ENCODE assay signal across 12 cellular contexts in the genomic region with DNA sequence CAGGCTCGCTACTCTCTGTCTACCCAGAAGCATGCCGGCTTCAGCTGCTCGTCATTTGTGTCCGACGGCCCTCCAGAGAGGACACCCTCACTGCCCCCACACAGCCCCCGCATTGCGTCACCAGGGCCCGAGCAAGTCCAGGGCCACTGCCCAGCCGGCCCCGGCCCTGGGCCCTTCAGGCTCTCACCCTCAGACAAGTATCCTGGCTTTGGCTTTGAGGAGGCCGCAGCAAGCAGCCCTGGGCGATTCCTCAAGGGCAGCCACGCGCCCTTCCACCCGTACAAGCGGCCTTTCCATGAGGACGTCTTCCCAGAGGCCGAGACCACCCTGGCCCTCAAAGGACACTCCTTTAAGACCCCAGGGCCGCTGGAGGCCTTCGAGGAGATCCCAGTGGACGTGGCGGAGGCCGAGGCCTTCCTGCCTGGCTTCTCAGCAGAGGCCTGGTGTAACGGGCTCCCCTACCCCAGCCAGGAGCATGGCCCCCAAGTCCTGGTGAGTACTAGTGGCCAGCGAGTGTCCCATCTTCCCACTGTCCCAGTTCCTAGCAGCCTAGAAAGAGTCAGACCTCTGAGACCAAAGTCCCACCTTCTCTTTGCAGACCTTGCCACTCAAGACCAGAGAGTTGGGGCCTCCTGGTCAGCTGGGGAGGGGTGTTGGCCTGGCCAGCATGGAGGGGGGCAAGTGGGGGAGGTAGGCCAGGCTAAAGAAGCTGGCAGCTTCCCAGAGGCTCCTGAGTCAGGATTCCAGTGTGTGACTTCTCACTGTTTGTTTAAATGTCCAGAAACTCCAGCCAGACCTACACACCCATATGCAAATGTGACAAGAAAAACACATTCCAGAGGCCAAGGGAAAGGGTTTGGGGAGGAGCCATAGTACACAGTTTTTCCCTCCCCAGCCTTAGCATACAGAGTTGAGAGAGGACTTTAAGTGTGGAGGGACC. TPM values are rescaled to one million over a fixed set of nuclear protein-coding genes. Genes with fewer than 3 reads are reported as not detected.
A peak's percentile ranks its signal among the peaks of the same experiment; 100 is the strongest.
DNase-seq lines count a peak whose midpoint lies in the region; ATAC-seq, FAIRE-seq and TF ChIP-seq lines count a peak whose summit lies in the region.
"Had no signal": no experiment of that assay in that cellular context is flagged by ENCODE, and none has a peak within 500 bp of the region (broad histone marks: within the 10 kb centered on the region; RNA-seq: fewer than 3 reads in every experiment).

No MANE protein-coding gene starts in this region.

- no peak for TF ChIP-seq EP300 in stomach (IDR thresholded peaks at IDR 0.05)

- peak; percentile 32 for FAIRE-seq in keratinocyte (lab: Jason Lieb, UNC)

- DNase-seq in H4 (ENCODE audit: low spot score) (peak; percentile 62), amniotic epithelial cell (ENCODE audit: low read depth) (peak; percentile 66), keratinocyte (ENCODE audit: low read depth, low spot score) (no peak), stomach (peak; percentile 89), gastrocnemius medialis (no peak), left cardiac atrium (no peak), CD1c-positive myeloid dendritic cell (ENCODE audit: extremely low spot score) (no peak)
- DNase-seq in activated T-cell treated with anti-CD3 and anti-CD28 coated beads, Interleukin-2, amount 50 U/mL, for 48 hours: no peak
- DNase-seq: stimulated activated CD4-positive, alpha-beta T cell treated with anti-CD3 and anti-CD28 coated beads, Interleukin-2, amount 100 ng/mL, for 48 hours had no signal

- ATAC-seq in gastrocnemius medialis (no peak), left cardiac atrium (no peak)

- no peak overlapping the region for H2AFZ ChIP-seq in keratinocyte (ENCODE audit: control insufficient read depth, low read length)

- no peak for TF ChIP-seq CTCF in keratinocyte (optimal IDR thresholded peaks at IDR 0.05 in 1 of 3, IDR thresholded peaks at IDR 0.05 in 1 of 3, conservative IDR thresholded peaks at IDR 0.05 in 1 of 3; ENCODE audit: extremely low read depth in 1 of 3, insufficient read depth in 2 of 3, low read length in 3 of 3)
- no peak for TF ChIP-seq CTCF in stomach (IDR thresholded peaks at IDR 0.05)
- no peak for TF ChIP-seq CTCF in gastrocnemius medialis (IDR thresholded peaks at IDR 0.05 in 4 of 5, conservative IDR thresholded peaks at IDR 0.05 in 1 of 5)

- no peak overlapping the region for H3K9ac ChIP-seq in keratinocyte (ENCODE audit: control insufficient read depth, extremely low read depth, insufficient read depth, low read length)

- H4K20me1 ChIP-seq in keratinocyte (ENCODE audit: control insufficient read depth, extremely low read depth, insufficient read depth, low read length): peaks cover 5% of the 10 kb centered on the region

- intact Hi-C loops in stomach (cut with DNase I; ENCODE audit: low total_unique reads) (no loop called here), gastrocnemius medialis (cut with DNase I; ENCODE audit: low total_unique reads) (no loop called here), left cardiac atrium (cut with DNase I) (no loop called here)

- H3K36me3 ChIP-seq in keratinocyte (ENCODE audit: control insufficient read depth in 2 of 2, extremely low read depth in 1 of 2, insufficient read depth in 2 of 2, low read length in 2 of 2) (no peaks in the 10 kb centered on the region), stomach (no peaks in the 10 kb centered on the region), gastrocnemius medialis (no peaks in the 10 kb centered on the region)

- H3K27ac ChIP-seq in keratinocyte (ENCODE audit: control insufficient read depth, insufficient read depth, low read length) (no peak overlapping the region), stomach (peak overlapping the region; percentile 25 to 73 (median 67)), gastrocnemius medialis (no peak overlapping the region)
- H3K27ac ChIP-seq: SK-N-MC had no signal

- in situ Hi-C loops in gastrocnemius medialis (cut with MboI; ENCODE audit: low sequenced_read_pairs in 4 of 4): loop anchor here in 1 of 4 donors (25.0 kb wide), 1 partner anchor 112 kb away; a partner anchor contains a TSS

- dilution Hi-C loops in keratinocyte (cut with MboI; ENCODE audit: extremely low pct_ligation_motif_present, low sequenced_read_pairs): no loop called here

- H3K9me3 ChIP-seq in keratinocyte (ENCODE audit: control insufficient read depth, low read depth, low read length): no peaks in the 10 kb centered on the region
- no peaks in the 10 kb centered on the region for H3K9me3 ChIP-seq in stomach
- no peaks in the 10 kb centered on the region for H3K9me3 ChIP-seq in gastrocnemius medialis

- H3K27me3 ChIP-seq in keratinocyte (ENCODE audit: control insufficient read depth, extremely low read depth, insufficient read depth, low read length) (no peaks in the 10 kb centered on the region), stomach (no peaks in the 10 kb centered on the region), gastrocnemius medialis (no peaks in the 10 kb centered on the region)

- no peaks in the 10 kb centered on the region for H3K9me1 ChIP-seq in keratinocyte (ENCODE audit: control insufficient read depth, extremely low read depth, insufficient read depth, low read length)

- H3K4me3 ChIP-seq in keratinocyte (ENCODE audit: control insufficient read depth in 2 of 3, extremely low read depth in 1 of 3, insufficient read depth in 2 of 3, low read depth in 1 of 3, low read length in 3 of 3) (no peak overlapping the region), stomach (no peak overlapping the region), gastrocnemius medialis (no peak overlapping the region)
- H3K4me3 ChIP-seq: SK-N-MC had no signal

- H3K4me1 ChIP-seq in keratinocyte (ENCODE audit: control insufficient read depth, extremely low read depth, insufficient read depth, low read length) (peaks cover 17% of the 10 kb centered on the region), stomach (peaks cover 6 to 41% (median 34%) of the 10 kb centered on the region in 4 donors), gastrocnemius medialis (no peaks in the 10 kb centered on the region)

- TF ChIP-seq POLR2A in stomach (IDR thresholded peaks at IDR 0.05) (no peak), gastrocnemius medialis (IDR thresholded peaks at IDR 0.05) (no peak)

- H3K4me2 ChIP-seq in keratinocyte (ENCODE audit: control insufficient read depth, extremely low read depth, insufficient read depth, low read depth, low read length): no peak overlapping the region

- 76 to 91% (median 86%) methylated on average over 7 to 25 of the region's 25 CpGs for WGBS in stomach, 5 donors

- no peaks in the 10 kb centered on the region for H3K79me2 ChIP-seq in keratinocyte (ENCODE audit: control insufficient read depth, insufficient read depth, low read length)

RNA-seq across cellular contexts. Expression of a gene that starts 18.6 kb away (rescaled TPM):
- total RNA-seq in H4 (2014; rRNA removed; shearing (Covaris generic)): not detected in 2 replicates
- polyA plus RNA-seq in keratinocyte (0.01 to 0.66 TPM (median 0.29 TPM) in 3 replicates), stomach (1 to 10 TPM in 1 of 3 donors, not detected in 2; 2.4 TPM)
- polyA plus RNA-seq in keratinocyte (2011; ENCODE audit: low read depth): 1.4 TPM
- polyA plus RNA-seq in keratinocyte (2011; cell fraction: cytosol; rRNA removed): 0.12 and 0.32 TPM in 2 replicates
- polyA plus RNA-seq in keratinocyte (2011; cell fraction: nucleus; rRNA removed): 0.83 and 1.0 TPM in 2 replicates
- polyA plus RNA-seq in keratinocyte (2012; ENCODE audit: low replicate concordance): 0.24 and 7.2 TPM in 2 replicates
- polyA minus RNA-seq in keratinocyte: 0.32 to 0.76 TPM (median 0.46 TPM) in 3 replicates
- not detected for polyA minus RNA-seq in keratinocyte (2011; cell fraction: cytosol; rRNA and poly(A)+ RNA removed)
- 0.16 and 1.5 TPM in 2 replicates for polyA minus RNA-seq in keratinocyte (2011; cell fraction: nucleus; rRNA and poly(A)+ RNA removed)
- total RNA-seq in stomach (1 to 10 TPM in 1 of 5 donors, under 1 TPM in 1, not detected in 3; 0.43 to 9.3 TPM), gastrocnemius medialis (not detected), left cardiac atrium (not detected)
- total RNA-seq: dermis microvascular lymphatic vessel endothelial cell, lung microvascular endothelial cell had no signal

RNA-seq across cellular contexts. Expression of a gene that starts 27.7 kb away (rescaled TPM):
- total RNA-seq in H4 (2014; rRNA removed; shearing (Covaris generic)): 39.0 and 39.7 TPM in 2 replicates
- polyA plus RNA-seq in keratinocyte (34.1 to 93.3 TPM (median 60.0 TPM) in 3 replicates), stomach (10 to 100 TPM; 16.5 to 27.1 (median 19.9) TPM)
- 6.9 TPM for polyA plus RNA-seq in keratinocyte (2011; ENCODE audit: low read depth)
- 28.1 and 39.3 TPM in 2 replicates for polyA plus RNA-seq in keratinocyte (2011; cell fraction: cytosol; rRNA removed)
- 52.9 and 56.6 TPM in 2 replicates for polyA plus RNA-seq in keratinocyte (2011; cell fraction: nucleus; rRNA removed)
- 18.6 and 27.2 TPM in 2 replicates for polyA plus RNA-seq in keratinocyte (2012; ENCODE audit: low replicate concordance)
- 22.1 to 44.2 TPM (median 33.4 TPM) in 3 replicates for polyA minus RNA-seq in keratinocyte
- polyA minus RNA-seq in keratinocyte (2011; cell fraction: cytosol; rRNA and poly(A)+ RNA removed): 39.5 TPM
- 21.7 and 22.3 TPM in 2 replicates for polyA minus RNA-seq in keratinocyte (2011; cell fraction: nucleus; rRNA and poly(A)+ RNA removed)
- total RNA-seq in stomach (10 to 100 TPM; 13.6 to 30.9 (median 17.0) TPM), gastrocnemius medialis (10 to 100 TPM in 1 of 4 donors, 1 to 10 TPM in 3; 3.1 to 10.2 (median 6.3) TPM), left cardiac atrium (10 to 100 TPM; 13.6 to 23.6 TPM)

RNA-seq across cellular contexts. Expression of a gene that starts 46.6 kb away (rescaled TPM):
- 74.4 and 90.7 TPM in 2 replicates for total RNA-seq in H4 (2014; rRNA removed; shearing (Covaris generic))
- 21.8 to 52.1 TPM (median 33.6 TPM) in 3 replicates for polyA plus RNA-seq in keratinocyte
- 22.8 TPM for polyA plus RNA-seq in keratinocyte (2011; ENCODE audit: low read depth)
- 26.0 and 28.2 TPM in 2 replicates for polyA plus RNA-seq in keratinocyte (2011; cell fraction: cytosol; rRNA removed)
- 47.6 and 49.6 TPM in 2 replicates for polyA plus RNA-seq in keratinocyte (2011; cell fraction: nucleus; rRNA removed)
- polyA plus RNA-seq in keratinocyte (2012; ENCODE audit: low replicate concordance): 27.7 and 45.6 TPM in 2 replicates
- 21.9 to 89.4 TPM (median 29.1 TPM) in 3 replicates for polyA minus RNA-seq in keratinocyte
- polyA minus RNA-seq in keratinocyte (2011; cell fraction: cytosol; rRNA and poly(A)+ RNA removed): 20.3 TPM
- polyA minus RNA-seq in keratinocyte (2011; cell fraction: nucleus; rRNA and poly(A)+ RNA removed): 19.9 and 48.1 TPM in 2 replicates
- 100 to 1,000 TPM in 1 of 5 donors, 10 to 100 TPM in 4; 14.7 to 105 (median 33.3) TPM for total RNA-seq in stomach
- polyA plus RNA-seq in stomach: 10 to 100 TPM; 19.2 to 25.7 (median 19.8) TPM
- total RNA-seq in gastrocnemius medialis: 10 to 100 TPM; 25.0 to 63.0 (median 50.0) TPM
- total RNA-seq in left cardiac atrium: 10 to 100 TPM; 39.9 to 41.4 TPM

RNA-seq across cellular contexts. Expression of a gene that starts 51.3 kb away (rescaled TPM):
- not detected in 2 replicates for total RNA-seq in H4 (2014; rRNA removed; shearing (Covaris generic))
- polyA plus RNA-seq in keratinocyte (not detected in 3 replicates), stomach (under 1 TPM in 1 of 3 donors, not detected in 2; 0.15 TPM)
- not detected for polyA plus RNA-seq in keratinocyte (2011; ENCODE audit: low read depth)
- not detected in 2 replicates for polyA plus RNA-seq in keratinocyte (2011; cell fraction: cytosol; rRNA removed)
- polyA plus RNA-seq in keratinocyte (2011; cell fraction: nucleus; rRNA removed): not detected in 2 replicates
- polyA plus RNA-seq in keratinocyte (2012; ENCODE audit: low replicate concordance): not detected in 2 replicates
- polyA minus RNA-seq in keratinocyte: not detected in 3 replicates
- polyA minus RNA-seq in keratinocyte (2011; cell fraction: cytosol; rRNA and poly(A)+ RNA removed): not detected
- polyA minus RNA-seq in keratinocyte (2011; cell fraction: nucleus; rRNA and poly(A)+ RNA removed): not detected in 2 replicates
- total RNA-seq in stomach (1 to 10 TPM in 1 of 5 donors, not detected in 4; 3.2 TPM), gastrocnemius medialis (under 1 TPM in 1 of 4 donors, not detected in 3; 0.34 TPM), left cardiac atrium (not detected)
- total RNA-seq: dermis microvascular lymphatic vessel endothelial cell, lung microvascular endothelial cell had no signal

RNA-seq across cellular contexts. Expression of a gene that starts 51.9 kb away (rescaled TPM):
- total RNA-seq in H4 (2014; rRNA removed; shearing (Covaris generic)): 6.2 and 8.1 TPM in 2 replicates
- polyA plus RNA-seq in keratinocyte: 24.2 to 44.9 TPM (median 32.5 TPM) in 3 replicates
- 12.1 TPM for polyA plus RNA-seq in keratinocyte (2011; ENCODE audit: low read depth)
- 17.4 and 20.5 TPM in 2 replicates for polyA plus RNA-seq in keratinocyte (2011; cell fraction: cytosol; rRNA removed)
- polyA plus RNA-seq in keratinocyte (2011; cell fraction: nucleus; rRNA removed): 18.6 TPM in 2 replicates
- polyA plus RNA-seq in keratinocyte (2012; ENCODE audit: low replicate concordance): 23.2 and 28.7 TPM in 2 replicates
- polyA minus RNA-seq in keratinocyte: 35.1 to 51.5 TPM (median 42.5 TPM) in 3 replicates
- polyA minus RNA-seq in keratinocyte (2011; cell fraction: cytosol; rRNA and poly(A)+ RNA removed): 17.1 TPM
- 6.6 and 10.6 TPM in 2 replicates for polyA minus RNA-seq in keratinocyte (2011; cell fraction: nucleus; rRNA and poly(A)+ RNA removed)
- total RNA-seq in stomach: 10 to 100 TPM in 2 of 5 donors, 1 to 10 TPM in 2, under 1 TPM in 1; 0.89 to 21.1 (median 9.1) TPM
- polyA plus RNA-seq in stomach: 10 to 100 TPM in 2 of 3 donors, 1 to 10 TPM in 1; 8.7 to 54.8 (median 17.1) TPM
- total RNA-seq in gastrocnemius medialis: 1 to 10 TPM in 3 of 4 donors, under 1 TPM in 1; 0.87 to 7.0 (median 3.3) TPM
- 100 to 1,000 TPM; 138 to 164 TPM for total RNA-seq in left cardiac atrium

Comparison
In these comparisons a context has a peak if more than half of its experiments do, and no peak if none do; other contexts are left out.
1. DNase-seq: peak in H4 (single experiment), amniotic epithelial cell (single experiment) and stomach (single experiment); none in keratinocyte (single experiment), activated T-cell treated with anti-CD3 and anti-CD28 coated beads, Interleukin-2, amount 50 U/mL, for 48 hours (0 of 2), gastrocnemius medialis (0 of 2), left cardiac atrium (single experiment) and CD1c-positive myeloid dendritic cell (single experiment).
2. H3K27ac ChIP-seq: peak in stomach (5 of 5); none in keratinocyte (single experiment) and gastrocnemius medialis (0 of 4).